In the genomic region with DNA sequence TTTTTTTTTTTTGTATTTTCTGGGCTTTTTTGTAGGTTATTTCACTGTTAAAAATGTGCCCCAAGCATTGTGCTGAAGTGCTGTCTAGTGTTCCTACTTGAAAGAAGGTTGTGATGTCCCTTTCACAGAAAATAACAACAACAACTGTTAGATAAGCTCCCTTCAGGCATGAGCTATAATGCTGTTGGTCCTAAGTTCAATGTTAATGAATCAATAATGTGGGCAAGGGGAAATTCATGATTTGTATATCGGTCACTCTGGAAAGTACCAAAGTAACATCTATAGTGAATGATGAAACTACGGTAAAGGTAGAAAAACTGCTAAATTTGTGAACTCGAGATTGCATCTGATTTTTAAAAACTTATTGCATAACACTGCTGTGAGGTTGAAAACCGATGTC, we compare ENCODE assay signal across 9 cellular contexts.
"Had no signal": no experiment of that assay in that cellular context is flagged by ENCODE, and none has a peak within 500 bp of the region (broad histone marks: within the 10 kb centered on the region; RNA-seq: fewer than 3 reads in every experiment).

No MANE protein-coding gene starts in this region.

- H3K4me2 ChIP-seq: KMS-11 had no signal

- ATAC-seq: HepG2 had no signal

- FAIRE-seq: HepG2 had no signal

- H3K36me3 ChIP-seq: HAP-1 had no signal

- H3K9ac ChIP-seq: GM23248, KMS-11 had no signal

- H3K9me3 ChIP-seq: HAP-1 had no signal

- H3K27ac ChIP-seq: GM23248, HL-60, KMS-11 had no signal

- DNase-seq: GM23248, GOT3, H7, Karpas-422, KBM-7 had no signal

- H3K4me3 ChIP-seq: GM23248, HAP-1 had no signal

- H2AFZ ChIP-seq: GM23248 had no signal
